Comparison of ENCODE assay signal across 35 cellular contexts in genomic region chr22:37202001-37202555, GRCh38. TPM values are rescaled to one million over a fixed set of nuclear protein-coding genes. Genes with fewer than 3 reads are reported as not detected.
DNase-seq lines count a peak whose midpoint lies in the region; ATAC-seq, FAIRE-seq and TF ChIP-seq lines count a peak whose summit lies in the region.
"Had no signal": no experiment of that assay in that cellular context is flagged by ENCODE, and none has a peak within 500 bp of the region (broad histone marks: within the 10 kb centered on the region; RNA-seq: fewer than 3 reads in every experiment).

No MANE protein-coding gene starts in this region.

- H3K4me1 Mint-ChIP-seq in natural killer cell treated with Interleukin-12 subunit alpha and Interleukin-12 subunit beta and Interleukin-15 and Interleukin-18, amount 100 ng/mL, for 72 hours (ENCODE audit: low read depth in 2 of 2), result peaks cover 16% of the 10 kb centered on the region in 2 donors
- peaks cover 15 to 26% of the 10 kb centered on the region in 2 donors for H3K4me1 Mint-ChIP-seq in natural killer cell
- H3K4me1 Mint-ChIP-seq in HFFc6 (ENCODE audit: low read depth), result peaks cover 14% of the 10 kb centered on the region

- no peak overlapping the region for H3K4me3 Mint-ChIP-seq in natural killer cell treated with Interleukin-12 subunit alpha and Interleukin-12 subunit beta and Interleukin-15 and Interleukin-18, amount 100 ng/mL, for 72 hours
- no peak overlapping the region for H3K4me3 Mint-ChIP-seq in natural killer cell
- no peak overlapping the region for H3K4me3 Mint-ChIP-seq in HFFc6
- H3K4me3 Mint-ChIP-seq: memory B cell had no signal

- TF ChIP-seq CTCF in natural killer cell (IDR thresholded peaks at IDR 0.05), result no peak
- TF ChIP-seq CTCF in HFFc6 (IDR thresholded peaks at IDR 0.05), result peak; percentile 26; the same call in 1 of the 2 replicates
- TF ChIP-seq CTCF in kidney (IDR thresholded peaks at IDR 0.05; ENCODE audit: borderline replicate concordance, extremely low read depth, insufficient read depth), result no peak
- TF ChIP-seq CTCF in suprapubic skin (IDR thresholded peaks at IDR 0.05), result no peak

- peaks cover 16% of the 10 kb centered on the region in 2 donors for H3K4me1 ChIP-seq in kidney (ENCODE audit: control insufficient read depth in 1 of 2, insufficient read depth in 1 of 2, low read depth in 1 of 2, low read length in 2 of 2)
- H3K4me1 ChIP-seq in suprapubic skin, result peaks cover 24% of the 10 kb centered on the region

- intact Hi-C loops in natural killer cell (cut with micrococcal nuclease), result no loop called here
- intact Hi-C loops in kidney (cut with DNase I), result loop anchor here (10.0 kb wide), 1 partner anchor 117 kb away; no protein-coding TSS in a partner anchor

- FAIRE-seq in kidney (lab: Jason Lieb, UNC), result no peak
- FAIRE-seq: D721Med, GM12878, small intestine had no signal

- H3K9me3 Mint-ChIP-seq in natural killer cell treated with Interleukin-12 subunit alpha and Interleukin-12 subunit beta and Interleukin-15 and Interleukin-18, amount 100 ng/mL, for 72 hours, result no peaks in the 10 kb centered on the region
- H3K9me3 Mint-ChIP-seq in natural killer cell (no peaks in the 10 kb centered on the region), HFFc6 (no peaks in the 10 kb centered on the region)
- H3K9me3 Mint-ChIP-seq: memory B cell had no signal

- H3K9me3 ChIP-seq in kidney (ENCODE audit: control insufficient read depth in 1 of 2, low read length in 2 of 2), result no peaks in the 10 kb centered on the region
- no peaks in the 10 kb centered on the region for H3K9me3 ChIP-seq in suprapubic skin
- H3K9me3 ChIP-seq: gastroesophageal sphincter, vagina had no signal

- TF ChIP-seq EP300 in suprapubic skin (IDR thresholded peaks at IDR 0.05), result no peak

- H3K27ac Mint-ChIP-seq in natural killer cell treated with Interleukin-12 subunit alpha and Interleukin-12 subunit beta and Interleukin-15 and Interleukin-18, amount 100 ng/mL, for 72 hours, result no peak overlapping the region
- H3K27ac Mint-ChIP-seq in natural killer cell, result no peak overlapping the region
- H3K27ac Mint-ChIP-seq in HFFc6, result no peak overlapping the region
- H3K27ac Mint-ChIP-seq: memory B cell had no signal

- peak; percentile 60 for DNase-seq in natural killer cell treated with Interleukin-12 subunit alpha and Interleukin-12 subunit beta and Interleukin-15 and Interleukin-18, amount 100 ng/mL, for 72 hours (ENCODE audit: low spot score)
- DNase-seq in natural killer cell, result no peak
- DNase-seq in HFFc6, result no peak
- DNase-seq in kidney, result peak; percentile 59
- DNase-seq in suprapubic skin (ENCODE audit: low spot score in 2 of 2), result peak; percentile 34 to 38
- DNase-seq in activated CD8-positive, alpha-beta memory T cell treated with anti-CD3 and anti-CD28 coated beads for 24 hours, result no peak
- DNase-seq: activated CD4-positive, alpha-beta T cell treated with anti-CD3 and anti-CD28 coated beads, Interleukin-2, amount 50 U/mL, for 1 hour; activated CD8-positive, alpha-beta memory T cell treated with anti-CD3 and anti-CD28 coated beads, Interleukin-2, amount 50 U/mL, for 48 hours; amniotic stem cell; brain microvascular endothelial cell; C1 segment of cervical spinal cord; GOT3; IMR-90; left colon; NCI-H1048; NCI-H1694; nucleus accumbens; small intestine; stimulated activated CD4-positive, alpha-beta T cell treated with anti-CD3 and anti-CD28 coated beads, Interleukin-2, amount 100 ng/mL, for 24 hours; T-helper 9 cell; WERI-Rb-1 had no signal

- no peaks in the 10 kb centered on the region for H3K27me3 ChIP-seq in suprapubic skin
- H3K27me3 ChIP-seq: brain microvascular endothelial cell, dorsolateral prefrontal cortex, gastroesophageal sphincter, hepatocyte, vagina had no signal

- no peaks in the 10 kb centered on the region for H3K27me3 Mint-ChIP-seq in natural killer cell treated with Interleukin-12 subunit alpha and Interleukin-12 subunit beta and Interleukin-15 and Interleukin-18, amount 100 ng/mL, for 72 hours
- H3K27me3 Mint-ChIP-seq in natural killer cell (ENCODE audit: low read depth in 2 of 2) (no peaks in the 10 kb centered on the region), HFFc6 (ENCODE audit: insufficient read depth) (no peaks in the 10 kb centered on the region; the same call in 1 of the 2 replicates)
- H3K27me3 Mint-ChIP-seq: memory B cell had no signal

- TF ChIP-seq POLR2A in suprapubic skin (IDR thresholded peaks at IDR 0.05), result no peak

- no peaks in the 10 kb centered on the region for H3K36me3 Mint-ChIP-seq in natural killer cell treated with Interleukin-12 subunit alpha and Interleukin-12 subunit beta and Interleukin-15 and Interleukin-18, amount 100 ng/mL, for 72 hours
- H3K36me3 Mint-ChIP-seq in natural killer cell, result no peaks in the 10 kb centered on the region
- no peaks in the 10 kb centered on the region for H3K36me3 Mint-ChIP-seq in HFFc6 (ENCODE audit: low read depth)
- H3K36me3 Mint-ChIP-seq: memory B cell had no signal

- 84% methylated on average over 5 of the region's 5 CpGs for WGBS in suprapubic skin

- H3K27ac ChIP-seq in kidney (ENCODE audit: low read depth in 2 of 2, low read length in 2 of 2), result no peak overlapping the region
- no peak overlapping the region for H3K27ac ChIP-seq in suprapubic skin
- H3K27ac ChIP-seq: brain microvascular endothelial cell, dorsolateral prefrontal cortex, gastroesophageal sphincter, hepatocyte, vagina, WERI-Rb-1 had no signal

- H3K36me3 ChIP-seq in kidney (ENCODE audit: control insufficient read depth in 1 of 2, insufficient read depth in 2 of 2, low read length in 2 of 2), result no peaks in the 10 kb centered on the region
- no peaks in the 10 kb centered on the region for H3K36me3 ChIP-seq in suprapubic skin
- H3K36me3 ChIP-seq: brain microvascular endothelial cell, gastroesophageal sphincter, vagina, WERI-Rb-1 had no signal

- no peak overlapping the region for H3K4me3 ChIP-seq in kidney (ENCODE audit: low read length in 2 of 2)
- no peak overlapping the region for H3K4me3 ChIP-seq in suprapubic skin
- H3K4me3 ChIP-seq: dorsolateral prefrontal cortex, gastroesophageal sphincter, GM12878, hepatocyte, vagina had no signal

- no peak for ATAC-seq in natural killer cell treated with Interleukin-12 subunit alpha and Interleukin-12 subunit beta and Interleukin-15 and Interleukin-18, amount 100 ng/mL, for 72 hours
- ATAC-seq in natural killer cell (no peak), HG02571 (IDR thresholded peaks at IDR 0.05; ENCODE audit: unreplicated experiment) (no peak), GM18868 (IDR thresholded peaks at IDR 0.05; ENCODE audit: unreplicated experiment) (no peak)
- ATAC-seq: gastroesophageal sphincter, GM12878, left colon, Right ventricle myocardium inferior had no signal

- H3K9ac ChIP-seq in kidney (ENCODE audit: low read length in 2 of 2), result no peak overlapping the region

RNA-seq across cellular contexts. Expression of gene SSTR3, which starts 10.2 kb away (rescaled TPM):
- total RNA-seq in natural killer cell treated with Interleukin-12 subunit alpha and Interleukin-12 subunit beta and Interleukin-15 and Interleukin-18, amount 100 ng/mL, for 72 hours, result under 1 TPM; 0.11 to 0.29 TPM
- total RNA-seq in natural killer cell, result under 1 TPM; 0.20 to 0.64 (median 0.23) TPM
- not detected for total RNA-seq in HFFc6 (2021; fragmentation: NEBNext Ultra II Directional; extraction: Animal tissue kit (Norgen Biotek cat#: 25700))
- total RNA-seq in kidney, result 0.13 TPM
- polyA plus RNA-seq in kidney (ENCODE audit: insufficient read depth, low read depth, low replicate concordance), result 0.56 TPM
- not detected for total RNA-seq in suprapubic skin
- total RNA-seq: fibroblast of lung, gastroesophageal sphincter, myocyte, NCI-H460, Right ventricle myocardium inferior, vagina had no signal
- polyA plus RNA-seq: fibroblast of lung had no signal

RNA-seq across cellular contexts. Expression of gene C1QTNF6, which starts 14.0 kb away (rescaled TPM):
- 1 to 10 TPM; 1.3 to 3.9 TPM for total RNA-seq in natural killer cell treated with Interleukin-12 subunit alpha and Interleukin-12 subunit beta and Interleukin-15 and Interleukin-18, amount 100 ng/mL, for 72 hours
- 10 to 100 TPM in 1 of 3 donors, 1 to 10 TPM in 2; 6.0 to 10.3 (median 6.7) TPM for total RNA-seq in natural killer cell
- total RNA-seq in HFFc6 (2021; fragmentation: NEBNext Ultra II Directional; extraction: Animal tissue kit (Norgen Biotek cat#: 25700)), result 1 to 10 TPM; 3.3 to 5.0 (median 4.0) TPM
- 8.0 TPM for total RNA-seq in kidney
- 3.2 TPM for polyA plus RNA-seq in kidney (ENCODE audit: insufficient read depth, low read depth, low replicate concordance)
- 1 to 10 TPM; 1.2 to 8.4 (median 2.7) TPM for total RNA-seq in suprapubic skin

RNA-seq across cellular contexts. Expression of gene RAC2, which starts 42.0 kb away (rescaled TPM):
- total RNA-seq in natural killer cell treated with Interleukin-12 subunit alpha and Interleukin-12 subunit beta and Interleukin-15 and Interleukin-18, amount 100 ng/mL, for 72 hours, result 1,000 to 10,000 TPM in 1 of 2 donors, 100 to 1,000 TPM in 1; 666 to 1,078 TPM
- total RNA-seq in natural killer cell, result 100 to 1,000 TPM; 647 to 744 (median 741) TPM
- 10 to 100 TPM; 29.9 to 57.2 (median 53.5) TPM for total RNA-seq in HFFc6 (2021; fragmentation: NEBNext Ultra II Directional; extraction: Animal tissue kit (Norgen Biotek cat#: 25700))
- total RNA-seq in kidney, result 38.6 TPM
- polyA plus RNA-seq in kidney (ENCODE audit: insufficient read depth, low read depth, low replicate concordance), result 4.5 TPM
- total RNA-seq in suprapubic skin, result 1 to 10 TPM; 1.9 to 3.9 (median 3.0) TPM
- total RNA-seq: myocyte had no signal

RNA-seq across cellular contexts. Expression of gene IL2RB, which starts 52.4 kb away (rescaled TPM):
- 100 to 1,000 TPM; 508 to 635 TPM for total RNA-seq in natural killer cell treated with Interleukin-12 subunit alpha and Interleukin-12 subunit beta and Interleukin-15 and Interleukin-18, amount 100 ng/mL, for 72 hours
- total RNA-seq in natural killer cell, result 1,000 to 10,000 TPM in 2 of 3 donors, 100 to 1,000 TPM in 1; 905 to 1,386 (median 1,021) TPM
- not detected for total RNA-seq in HFFc6 (2021; fragmentation: NEBNext Ultra II Directional; extraction: Animal tissue kit (Norgen Biotek cat#: 25700))
- 7.6 TPM for total RNA-seq in kidney
- polyA plus RNA-seq in kidney (ENCODE audit: insufficient read depth, low read depth, low replicate concordance), result 0.32 TPM
- 10 to 100 TPM in 3 of 4 donors, 1 to 10 TPM in 1; 8.9 to 29.7 (median 12.4) TPM for total RNA-seq in suprapubic skin
- total RNA-seq: fibroblast of lung, IMR-90, myocyte, NCI-H460, renal cortical epithelial cell had no signal

Comparison
In these comparisons a context has a peak if more than half of its experiments do, and no peak if none do; other contexts are left out.
1. DNase-seq: peak in natural killer cell treated with Interleukin-12 subunit alpha and Interleukin-12 subunit beta and Interleukin-15 and Interleukin-18, amount 100 ng/mL, for 72 hours (single experiment), kidney (single experiment) and suprapubic skin (2 of 2); none in natural killer cell (single experiment), HFFc6 (single experiment) and activated CD8-positive, alpha-beta memory T cell treated with anti-CD3 and anti-CD28 coated beads for 24 hours (single experiment).
2. RNA of gene RAC2, which starts 42.0 kb away (total RNA-seq): 666 to 1,078 TPM in natural killer cell treated with Interleukin-12 subunit alpha and Interleukin-12 subunit beta and Interleukin-15 and Interleukin-18, amount 100 ng/mL, for 72 hours and 647 to 744 TPM in natural killer cell; 29.9 to 57.2 TPM in HFFc6, 38.6 TPM in kidney (single experiment) and 1.9 to 3.9 TPM in suprapubic skin; every median in the first group is over 10 times any median in the second.